In genomic region chr3:153166206-153166605, GRCh38 we compare ENCODE assay signal across 1 cellular context.
TF ChIP-seq lines count a peak whose summit lies in the region.

No MANE protein-coding gene starts in this region.

TF ChIP-seq in GM23338, 12 proteins besides CTCF, POLR2A, EP300 and RAD21 (continued from another document):
- TF ChIP-seq ZNF462 (CRISPR knock-in tag; IDR thresholded peaks at IDR 0.05) = no peak
- TF ChIP-seq EZH2phosphoT487 (IDR thresholded peaks at IDR 0.05; ENCODE audit: unreplicated experiment) = no peak
- TF ChIP-seq CREB1 (CRISPR knock-in tag; IDR thresholded peaks at IDR 0.05; ENCODE audit: low read depth) = no peak
- no peak for TF ChIP-seq NANOG (IDR thresholded peaks at IDR 0.05; ENCODE audit: borderline replicate concordance)
- TF ChIP-seq STAT1 (IDR thresholded peaks at IDR 0.05; ENCODE audit: unreplicated experiment) = no peak
- no peak for TF ChIP-seq REST (IDR thresholded peaks at IDR 0.05; ENCODE audit: unreplicated experiment)
- no peak for TF ChIP-seq ETS1 (IDR thresholded peaks at IDR 0.05)
- TF ChIP-seq EZH2 (IDR thresholded peaks at IDR 0.05; ENCODE audit: low read depth, unreplicated experiment) = no peak
- no peak for TF ChIP-seq ZNF114 (CRISPR knock-in tag; IDR thresholded peaks at IDR 0.05)
